In genomic region chr7:22703978-22704610, GRCh38 we compare ENCODE assay signal across 6 cellular contexts. TPM values are rescaled to one million over a fixed set of nuclear protein-coding genes. Genes with fewer than 3 reads are reported as not detected.
"Had no signal": no experiment of that assay in that cellular context is flagged by ENCODE, and none has a peak within 500 bp of the region (broad histone marks: within the 10 kb centered on the region; RNA-seq: fewer than 3 reads in every experiment).

No MANE protein-coding gene starts in this region.

RNA-seq across cellular contexts. Expression of gene IL6, which starts 22.9 kb away (rescaled TPM):
- total RNA-seq: esophagus mucosa, occipital lobe, skeletal muscle tissue, testis had no signal
- polyA plus RNA-seq: immature natural killer cell, mammary epithelial cell had no signal
